12 cellular contexts compared by ENCODE assay signal in the genomic region with DNA sequence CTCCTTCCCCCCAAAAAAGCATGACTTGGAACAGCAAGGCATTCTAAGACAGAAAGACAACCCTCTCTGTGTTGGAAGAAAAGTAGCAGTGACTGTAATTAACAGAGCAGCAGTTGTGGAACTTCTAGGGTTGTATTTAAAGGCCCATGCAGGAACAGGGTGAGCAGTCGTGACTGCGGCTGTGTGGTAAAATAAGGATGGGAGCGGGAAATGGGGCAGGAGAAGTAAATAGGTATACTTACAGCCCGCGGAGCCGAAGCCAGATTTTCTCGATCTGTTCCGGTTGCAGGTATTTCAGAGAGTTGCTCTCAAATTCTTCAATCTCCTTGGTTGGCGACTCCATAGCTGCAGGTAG. TPM values are rescaled to one million over a fixed set of nuclear protein-coding genes. Genes with fewer than 3 reads are reported as not detected.
DNase-seq lines count a peak whose midpoint lies in the region; TF ChIP-seq lines count a peak whose summit lies in the region.
"Had no signal": no experiment of that assay in that cellular context is flagged by ENCODE, and none has a peak within 500 bp of the region (broad histone marks: within the 10 kb centered on the region; RNA-seq: fewer than 3 reads in every experiment).

No MANE protein-coding gene starts in this region.

- H3K4me1 ChIP-seq in esophagus (ENCODE audit: control insufficient read depth in 2 of 2, insufficient read depth in 2 of 2, low read length in 1 of 2): peaks cover 0 to 8% of the 10 kb centered on the region in 2 donors
- H3K4me1 ChIP-seq in mucosa of rectum (ENCODE audit: control insufficient read depth in 2 of 2, insufficient read depth in 2 of 2, low read length in 2 of 2): no peaks in the 10 kb centered on the region
- H3K4me1 ChIP-seq in tibial nerve: peaks cover 0 to 33% (median 6%) of the 10 kb centered on the region in 4 donors
- no peaks in the 10 kb centered on the region for H3K4me1 ChIP-seq in thyroid gland

- peak; percentile 61 for DNase-seq in M059J (ENCODE audit: low read depth)
- DNase-seq in tibial nerve (ENCODE audit: low spot score in 2 of 2): no peak
- DNase-seq in NAMALWA (ENCODE audit: low spot score): no peak
- DNase-seq in thyroid gland: no peak
- no peak for DNase-seq in GM10248 (ENCODE audit: extremely low spot score)
- DNase-seq in COLO829 (ENCODE audit: low spot score): no peak
- DNase-seq: activated T-cell treated with anti-CD3 and anti-CD28 coated beads, Interleukin-2, amount 50 U/mL, for 24 hours; KG1; NCI-H69; T1000 had no signal

- no peak for TF ChIP-seq CTCF in tibial nerve (IDR thresholded peaks at IDR 0.05)
- no peak for TF ChIP-seq CTCF in thyroid gland (IDR thresholded peaks at IDR 0.05)
- TF ChIP-seq CTCF in GM10248 (IDR thresholded peaks at IDR 0.05; ENCODE audit: control extremely low read depth, extremely low read depth, low read depth, missing control alignments): no peak

- POLR2A ChIA-PET in GM10248 (lab: Yijun Ruan, JAX): no interaction called here

- H3K36me3 ChIP-seq in esophagus (ENCODE audit: control insufficient read depth in 2 of 2, insufficient read depth in 2 of 2, low read length in 1 of 2): no peaks in the 10 kb centered on the region
- H3K36me3 ChIP-seq in mucosa of rectum (ENCODE audit: control insufficient read depth in 2 of 2, insufficient read depth in 2 of 2, low read length in 2 of 2): no peaks in the 10 kb centered on the region
- H3K36me3 ChIP-seq in tibial nerve: no peaks in the 10 kb centered on the region
- H3K36me3 ChIP-seq in thyroid gland: no peaks in the 10 kb centered on the region

- H3K27ac ChIP-seq in esophagus (ENCODE audit: low read depth in 2 of 2, low read length in 1 of 2): peak overlapping the region; percentile 3 to 63
- H3K27ac ChIP-seq in mucosa of rectum (ENCODE audit: low read depth in 2 of 2, low read length in 2 of 2): no peak overlapping the region
- H3K27ac ChIP-seq in tibial nerve: peak overlapping the region in 1 of 4 donors; percentile 64
- no peak overlapping the region for H3K27ac ChIP-seq in thyroid gland

- TF ChIP-seq EP300 in tibial nerve (IDR thresholded peaks at IDR 0.05): no peak

- TF ChIP-seq POLR2A in tibial nerve (IDR thresholded peaks at IDR 0.05) (no peak), thyroid gland (IDR thresholded peaks at IDR 0.05) (no peak)

- no peaks in the 10 kb centered on the region for H3K27me3 ChIP-seq in esophagus (ENCODE audit: control insufficient read depth in 1 of 2, insufficient read depth in 2 of 2, low read length in 2 of 2)
- H3K27me3 ChIP-seq in mucosa of rectum (ENCODE audit: control insufficient read depth in 2 of 2, insufficient read depth in 2 of 2, low read length in 2 of 2): peaks cover 4 to 24% of the 10 kb centered on the region in 2 donors
- peaks cover 0 to 9% of the 10 kb centered on the region in 2 donors for H3K27me3 ChIP-seq in tibial nerve
- no peaks in the 10 kb centered on the region for H3K27me3 ChIP-seq in thyroid gland

- CTCF ChIA-PET in GM10248 (lab: Yijun Ruan, JAX): interaction anchor here (1.1 kb wide), 1 partner anchor 8 kb away, joined by 5 read pairs; no protein-coding TSS in a partner anchor

- peak overlapping the region in 1 of 2 donors; percentile 59 for H3K9ac ChIP-seq in mucosa of rectum (ENCODE audit: low read depth in 1 of 2, low read length in 2 of 2)

- H3K9me3 ChIP-seq in esophagus (ENCODE audit: control insufficient read depth in 2 of 2, insufficient read depth in 1 of 2, low read depth in 1 of 2, low read length in 1 of 2) (no peaks in the 10 kb centered on the region), mucosa of rectum (ENCODE audit: control insufficient read depth in 2 of 2, low read length in 2 of 2) (no peaks in the 10 kb centered on the region), tibial nerve (no peaks in the 10 kb centered on the region), thyroid gland (no peaks in the 10 kb centered on the region)

- WGBS in esophagus, 2 donors: 18 to 30% methylated on average over 9 of the region's 9 CpGs
- WGBS in tibial nerve, 2 donors: 23 to 32% methylated on average over 9 of the region's 9 CpGs
- WGBS in thyroid gland, 2 donors: 6 to 12% methylated on average over 9 of the region's 9 CpGs

- intact Hi-C loops in thyroid gland (cut with DNase I): no loop called here

- H3K4me3 ChIP-seq in esophagus (ENCODE audit: low read depth in 1 of 2, low read length in 2 of 2) (peak overlapping the region; percentile 36 to 47), mucosa of rectum (ENCODE audit: low read length in 2 of 2) (peak overlapping the region; percentile 42 to 53), tibial nerve (peak overlapping the region; percentile 24 to 68 (median 36)), thyroid gland (replicated peaks in 1 of 3) (no peak overlapping the region)

RNA-seq across cellular contexts. Expression of gene PDE1C, which starts 0.2 kb away (rescaled TPM):
- total RNA-seq in M059J (2014; rRNA removed; shearing (Covaris generic)): 43.5 and 70.6 TPM in 2 replicates
- 1 to 10 TPM; 1.9 to 2.2 TPM for polyA plus RNA-seq in esophagus
- 10 to 100 TPM; 10.6 to 31.8 (median 20.7) TPM for total RNA-seq in tibial nerve
- 1 to 10 TPM; 2.8 to 7.8 (median 4.0) TPM for total RNA-seq in thyroid gland

Comparison
In these comparisons a context has a peak if more than half of its experiments do, and no peak if none do; other contexts are left out.
1. H3K27ac ChIP-seq: peak in esophagus (2 of 2); none in mucosa of rectum (0 of 2) and thyroid gland (0 of 3).
2. H3K4me3 ChIP-seq: peak in esophagus (2 of 2), mucosa of rectum (2 of 2) and tibial nerve (4 of 4); none in thyroid gland (0 of 3).